Comparison of ENCODE assay signal across 8 cellular contexts in the genomic region with DNA sequence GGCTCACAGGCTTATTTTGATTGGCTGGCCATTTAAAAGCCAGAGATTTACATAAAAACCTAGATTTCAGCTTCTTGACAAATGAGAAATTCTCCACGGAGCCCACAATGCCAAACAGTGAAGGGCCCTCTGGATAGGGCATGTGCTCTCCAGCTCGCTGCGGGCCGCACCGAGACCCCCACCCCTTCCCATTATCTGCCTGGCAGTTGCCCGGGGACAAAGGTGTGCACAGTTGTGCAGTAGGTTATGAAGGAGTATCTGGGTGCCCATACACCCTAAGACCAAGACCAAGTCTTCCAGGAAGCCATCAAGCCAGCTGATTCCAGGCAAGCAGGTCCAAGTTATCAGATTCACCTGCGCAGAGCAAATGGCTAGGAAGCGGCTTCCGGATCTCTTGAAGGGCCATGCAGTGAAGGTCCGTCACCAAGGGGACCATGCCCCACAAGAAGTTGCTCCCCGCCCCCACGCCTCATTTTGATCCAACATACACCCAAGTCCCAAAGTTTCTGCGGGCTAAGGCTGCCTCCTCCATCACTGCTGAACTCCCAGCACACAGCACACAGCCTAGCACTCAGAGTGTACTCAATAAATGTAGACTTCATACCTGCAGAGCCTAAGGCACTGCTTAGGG. TPM values are rescaled to one million over a fixed set of nuclear protein-coding genes. Genes with fewer than 3 reads are reported as not detected.
DNase-seq lines count a peak whose midpoint lies in the region; ATAC-seq and TF ChIP-seq lines count a peak whose summit lies in the region.

No MANE protein-coding gene starts in this region.

- no peaks in the 10 kb centered on the region for H3K27me3 Mint-ChIP-seq in Calu3 (ENCODE audit: unreplicated experiment)

- H2AFZ ChIP-seq in fibroblast of lung (ENCODE audit: low read length) (peak overlapping the region; percentile 45), parathyroid adenoma (peak overlapping the region; percentile 99)

- H3K79me2 ChIP-seq in fibroblast of lung (ENCODE audit: control insufficient read depth, insufficient read depth, low read length) = peaks cover 21% of the 10 kb centered on the region
- H3K79me2 ChIP-seq in parathyroid adenoma = peaks cover 26% of the 10 kb centered on the region

- H3K27ac ChIP-seq in SJCRH30 (peak overlapping the region; percentile 81), fibroblast of lung (ENCODE audit: insufficient read depth, low read length) (peak overlapping the region; percentile 84), parathyroid adenoma (no peak overlapping the region)

- H3K9ac ChIP-seq in fibroblast of lung (ENCODE audit: insufficient read depth, low read length) (no peak overlapping the region), parathyroid adenoma (no peak overlapping the region)

- H3K9me3 Mint-ChIP-seq in Calu3 (ENCODE audit: low read depth, unreplicated experiment) = no peaks in the 10 kb centered on the region

- H3K36me3 ChIP-seq in SJCRH30 = peaks cover 14% of the 10 kb centered on the region
- peaks cover 2% of the 10 kb centered on the region for H3K36me3 ChIP-seq in fibroblast of lung (ENCODE audit: control insufficient read depth, insufficient read depth, low read length)
- no peaks in the 10 kb centered on the region for H3K36me3 ChIP-seq in parathyroid adenoma (ENCODE audit: control insufficient read depth, insufficient read depth, low read length)

- peak overlapping the region; percentile 78 for H3K4me3 ChIP-seq in SJCRH30
- peak overlapping the region; percentile 82 to 92 (median 86) for H3K4me3 ChIP-seq in fibroblast of lung (replicated peaks in 1 of 4; ENCODE audit: control extremely low read depth in 1 of 4, insufficient read depth in 1 of 4, low read depth in 3 of 4, low read length in 4 of 4)
- H3K4me3 ChIP-seq in parathyroid adenoma (ENCODE audit: low read depth, low read length) = peak overlapping the region; percentile 95

- no peak for DNase-seq in Calu3
- no peak for DNase-seq in SJCRH30
- no peak for DNase-seq in fibroblast of lung (ENCODE audit: low read depth in 2 of 2)
- no peak for DNase-seq in SW480 (ENCODE audit: low spot score)
- DNase-seq in GM20000 (ENCODE audit: low spot score) = no peak
- no peak for DNase-seq in anterior cingulate cortex (lab: John Stamatoyannopoulos, UW)

- H3K9me3 ChIP-seq in SJCRH30 (replicated peaks) = no peaks in the 10 kb centered on the region
- no peaks in the 10 kb centered on the region for H3K9me3 ChIP-seq in fibroblast of lung (ENCODE audit: control insufficient read depth, insufficient read depth, low read depth, low read length)
- H3K9me3 ChIP-seq in parathyroid adenoma (ENCODE audit: control insufficient read depth, low read length) = no peaks in the 10 kb centered on the region

- peaks cover 21% of the 10 kb centered on the region for H3K36me3 Mint-ChIP-seq in Calu3 (ENCODE audit: insufficient read depth, unreplicated experiment)

- intact Hi-C loops in Calu3 (cut with micrococcal nuclease; ENCODE audit: unreplicated experiment) = no loop called here

- CTCF ChIA-PET in Calu3 (lab: Charles Lee) = interaction anchor here (1.7 kb wide), 1 partner anchor 12 kb away, joined by 8 read pairs; no protein-coding TSS in a partner anchor

- peak overlapping the region; percentile 90 for H3K4me2 ChIP-seq in fibroblast of lung (ENCODE audit: extremely low read depth, insufficient read depth, low read length)
- H3K4me2 ChIP-seq in parathyroid adenoma (ENCODE audit: low read length) = peak overlapping the region; percentile 86

- TF ChIP-seq CTCF in Calu3 (IDR thresholded peaks at IDR 0.05; ENCODE audit: unreplicated experiment) = no peak
- TF ChIP-seq CTCF in fibroblast of lung (conservative IDR thresholded peaks at IDR 0.05 in 1 of 2, IDR thresholded peaks at IDR 0.05 in 1 of 2; ENCODE audit: low read depth in 1 of 2, low read length in 2 of 2) = no peak
- no peak for TF ChIP-seq CTCF in parathyroid adenoma (IDR thresholded peaks at IDR 0.05)
- no peak for TF ChIP-seq CTCF in GM20000 (IDR thresholded peaks at IDR 0.05; ENCODE audit: extremely low read depth, missing control alignments)

- no peaks in the 10 kb centered on the region for H4K20me1 ChIP-seq in fibroblast of lung (ENCODE audit: control insufficient read depth, extremely low read depth, insufficient read depth, low read length)

- peaks cover 14% of the 10 kb centered on the region for H3K4me1 Mint-ChIP-seq in Calu3 (ENCODE audit: low read depth, unreplicated experiment)

- H3K4me3 Mint-ChIP-seq in Calu3 (ENCODE audit: low read depth, unreplicated experiment) = peak overlapping the region; percentile 92

- ATAC-seq in HG03025 (IDR thresholded peaks at IDR 0.05; ENCODE audit: low FRiP score, unreplicated experiment) = no peak

- H3K4me1 ChIP-seq in SJCRH30 = no peaks in the 10 kb centered on the region
- H3K4me1 ChIP-seq in fibroblast of lung (ENCODE audit: control insufficient read depth, extremely low read depth, insufficient read depth, low read length) = no peaks in the 10 kb centered on the region
- peaks cover 9% of the 10 kb centered on the region for H3K4me1 ChIP-seq in parathyroid adenoma

- H3K27ac Mint-ChIP-seq in Calu3 (ENCODE audit: unreplicated experiment) = no peak overlapping the region

- H3K27me3 ChIP-seq in SJCRH30 (no peaks in the 10 kb centered on the region), fibroblast of lung (ENCODE audit: control insufficient read depth, insufficient read depth, low read length) (no peaks in the 10 kb centered on the region), parathyroid adenoma (ENCODE audit: control insufficient read depth, insufficient read depth, low read length) (no peaks in the 10 kb centered on the region)

- BruUV-seq in Calu3 (replicated peaks; lab: Mats Ljungman, UMichigan) = no TSS peak

RNA-seq across cellular contexts. Expression of a gene that starts 1.3 kb away (rescaled TPM):
- total RNA-seq in Calu3 (2022) (51.8 and 56.6 TPM in 2 replicates), fibroblast of lung (11.6 and 16.5 TPM in 2 replicates)
- 28.0 and 33.4 TPM in 2 replicates for total RNA-seq in SJCRH30 (2014; rRNA removed; shearing (Covaris generic))
- 17.4 and 23.2 TPM in 2 replicates for polyA plus RNA-seq in fibroblast of lung
- polyA plus RNA-seq in fibroblast of lung (2012) = 27.1 and 35.0 TPM in 2 replicates
- polyA minus RNA-seq in fibroblast of lung (ENCODE audit: low replicate concordance) = 0.86 and 12.4 TPM in 2 replicates

RNA-seq across cellular contexts. Expression of a gene that starts 35.2 kb away (rescaled TPM):
- 18.9 and 21.2 TPM in 2 replicates for total RNA-seq in Calu3 (2022)
- 14.6 and 17.6 TPM in 2 replicates for total RNA-seq in SJCRH30 (2014; rRNA removed; shearing (Covaris generic))
- 23.4 and 26.8 TPM in 2 replicates for total RNA-seq in fibroblast of lung
- polyA plus RNA-seq in fibroblast of lung = 9.3 and 10.0 TPM in 2 replicates
- polyA plus RNA-seq in fibroblast of lung (2012) = 10.0 and 11.5 TPM in 2 replicates
- polyA minus RNA-seq in fibroblast of lung (ENCODE audit: low replicate concordance) = 21.1 and 26.1 TPM in 2 replicates
